In genomic region chr2:47208852-47209606, GRCh38 we compare ENCODE assay signal across 15 cellular contexts. TPM values are rescaled to one million over a fixed set of nuclear protein-coding genes. Genes with fewer than 3 reads are reported as not detected.
A peak's percentile ranks its signal among the peaks of the same experiment; 100 is the strongest.
DNase-seq lines count a peak whose midpoint lies in the region; ATAC-seq and TF ChIP-seq lines count a peak whose summit lies in the region.
"Had no signal": no experiment of that assay in that cellular context is flagged by ENCODE, and none has a peak within 500 bp of the region (broad histone marks: within the 10 kb centered on the region; RNA-seq: fewer than 3 reads in every experiment).

No MANE protein-coding gene starts in this region.

- H2AK5ac ChIP-seq in neuronal stem cell (ENCODE audit: low read depth, low read length): no peak overlapping the region

- H3K4ac ChIP-seq in neuronal stem cell (ENCODE audit: low read length): no peak overlapping the region

- H3K27me3 ChIP-seq in neuronal stem cell (ENCODE audit: control insufficient read depth in 3 of 3, insufficient read depth in 3 of 3, low read depth in 1 of 3, low read length in 3 of 3): no peaks in the 10 kb centered on the region
- H3K27me3 ChIP-seq: MG63 had no signal

- H4K91ac ChIP-seq in neuronal stem cell (ENCODE audit: low read depth, low read length, poor library complexity): no peak overlapping the region

- 100% methylated on average over 1 of the region's 5 CpGs; no CpG with 5 or more reads in 1 of the 2 donors for WGBS in neuronal stem cell (ENCODE audit: extremely low coverage in 2 of 2, insufficient read length in 2 of 2, insufficient replicate concordance in 1 of 2), 2 donors

- TF ChIP-seq CTCF in choroid plexus epithelial cell (conservative IDR thresholded peaks at IDR 0.05; ENCODE audit: low read depth, low read length) (no peak), omental fat pad (IDR thresholded peaks at IDR 0.05) (no peak)

- H2BK12ac ChIP-seq in neuronal stem cell (ENCODE audit: low read length): no peak overlapping the region

- peaks cover 0 to 4% of the 10 kb centered on the region in 2 donors for H3K4me1 ChIP-seq in neuronal stem cell (ENCODE audit: control insufficient read depth in 2 of 2, insufficient read depth in 1 of 2, low read depth in 1 of 2, low read length in 2 of 2)

- H3K4me2 ChIP-seq in neuronal stem cell (ENCODE audit: insufficient read depth, low read length, poor library complexity, severe bottlenecking): no peak overlapping the region

- H2AFZ ChIP-seq in neuronal stem cell (ENCODE audit: low read length): no peak overlapping the region

- no peaks in the 10 kb centered on the region for H3K36me3 ChIP-seq in neuronal stem cell (replicated peaks in 1 of 2; ENCODE audit: control insufficient read depth in 2 of 2, insufficient read depth in 2 of 2, low read length in 2 of 2)
- H3K36me3 ChIP-seq: MG63 had no signal

- H3K14ac ChIP-seq in neuronal stem cell (ENCODE audit: low read length): no peak overlapping the region

- DNase-seq in Daoy (ENCODE audit: low read depth) (peak; percentile 79), LoVo (ENCODE audit: low spot score) (peak; percentile 48), choroid plexus epithelial cell (ENCODE audit: low read depth) (peak; percentile 70), omental fat pad (ENCODE audit: low spot score) (no peak), neuronal stem cell (ENCODE audit: low spot score) (no peak), ureter (ENCODE audit: low spot score) (no peak)
- no peak for DNase-seq in stimulated activated CD4-positive, alpha-beta T cell treated with anti-CD3 and anti-CD28 coated beads, Interleukin-1b, Interleukin-23, amount 100 ng/mL, for 48 hours
- DNase-seq in activated CD8-positive, alpha-beta memory T cell treated with anti-CD3 and anti-CD28 coated beads, Interleukin-2, amount 50 U/mL, for 4 hours: no peak
- DNase-seq: activated CD4-positive, alpha-beta memory T cell treated with anti-CD3 and anti-CD28 coated beads for 36 hours; activated effector memory CD4-positive, alpha-beta T cell treated with Interleukin-2 at 50 U/mL for 16 hours; H7; MG63; retina; stimulated activated CD4-positive, alpha-beta T cell treated with anti-CD3 and anti-CD28 coated beads, Interleukin-4, amount 100 ng/mL, for 1 hour; stimulated activated naive CD4-positive, alpha-beta T cell had no signal

- no peak overlapping the region for H3K9ac ChIP-seq in neuronal stem cell (ENCODE audit: low read depth, low read length, poor library complexity)

- H3K4me3 ChIP-seq in choroid plexus epithelial cell (ENCODE audit: low read depth, low read length): no peak overlapping the region
- no peak overlapping the region for H3K4me3 ChIP-seq in neuronal stem cell (ENCODE audit: low read length in 2 of 2)
- H3K4me3 ChIP-seq: MG63 had no signal

- no peak overlapping the region for H2BK120ac ChIP-seq in neuronal stem cell (ENCODE audit: low read depth, low read length)

- no peaks in the 10 kb centered on the region for H3K79me1 ChIP-seq in neuronal stem cell (ENCODE audit: low read depth, low read length)

- ATAC-seq in omental fat pad (ENCODE audit: low FRiP score): peak; percentile 71

- no peak overlapping the region for H2BK15ac ChIP-seq in neuronal stem cell (ENCODE audit: low read length)

- H3K9me3 ChIP-seq in neuronal stem cell (replicated peaks in 1 of 2; ENCODE audit: control insufficient read depth in 2 of 2, insufficient read depth in 1 of 2, low read depth in 1 of 2, low read length in 2 of 2): peaks cover 0 to 13% of the 10 kb centered on the region in 2 donors
- H3K9me3 ChIP-seq: MG63 had no signal

- no peak overlapping the region for H3K18ac ChIP-seq in neuronal stem cell (ENCODE audit: low read length)

- H2BK5ac ChIP-seq in neuronal stem cell (ENCODE audit: low read length): no peak overlapping the region

- H3K27ac ChIP-seq in neuronal stem cell (replicated peaks; ENCODE audit: low read length): no peak overlapping the region

- no peak overlapping the region for H4K8ac ChIP-seq in neuronal stem cell (ENCODE audit: low read depth, low read length)

- H3K23ac ChIP-seq in neuronal stem cell (ENCODE audit: low read depth, low read length, poor library complexity): no peak overlapping the region

RNA-seq across cellular contexts. Expression of gene CALM2, which starts 32.7 kb away (rescaled TPM):
- 2,237 and 2,574 TPM in 2 replicates for total RNA-seq in Daoy (2014; rRNA removed; shearing (Covaris generic))
- 100 to 1,000 TPM; 424 to 636 (median 601) TPM for total RNA-seq in omental fat pad
- polyA plus RNA-seq in neuronal stem cell (2013, experiment 1 of 2): 755 TPM
- polyA plus RNA-seq in neuronal stem cell (2013, experiment 2 of 2): 761 TPM
- total RNA-seq in ureter: 429 TPM

RNA-seq across cellular contexts. Expression of gene STPG4, which starts 53.9 kb away (rescaled TPM):
- not detected in 2 replicates for total RNA-seq in Daoy (2014; rRNA removed; shearing (Covaris generic))
- total RNA-seq in omental fat pad (1 to 10 TPM in 1 of 4 donors, under 1 TPM in 2, not detected in 1; 0.46 to 1.2 (median 0.63) TPM), ureter (not detected)
- not detected for polyA plus RNA-seq in neuronal stem cell (2013, experiment 1 of 2)
- 0.03 TPM for polyA plus RNA-seq in neuronal stem cell (2013, experiment 2 of 2)
- total RNA-seq: activated CD4-positive, alpha-beta memory T cell treated with anti-CD3 and anti-CD28 coated beads for 36 hours; H7 had no signal

Comparison
In these comparisons a context has a peak if more than half of its experiments do, and no peak if none do; other contexts are left out.
1. DNase-seq: peak in Daoy (single experiment), LoVo (single experiment) and choroid plexus epithelial cell (single experiment); none in omental fat pad (single experiment), neuronal stem cell (single experiment), ureter (single experiment), stimulated activated CD4-positive, alpha-beta T cell treated with anti-CD3 and anti-CD28 coated beads, Interleukin-1b, Interleukin-23, amount 100 ng/mL, for 48 hours (single experiment) and activated CD8-positive, alpha-beta memory T cell treated with anti-CD3 and anti-CD28 coated beads, Interleukin-2, amount 50 U/mL, for 4 hours (single experiment).